14 cellular contexts compared by ENCODE assay signal in genomic region chr17:32103476-32104113, GRCh38. TPM values are rescaled to one million over a fixed set of nuclear protein-coding genes. Genes with fewer than 3 reads are reported as not detected.
DNase-seq lines count a peak whose midpoint lies in the region; ATAC-seq and TF ChIP-seq lines count a peak whose summit lies in the region.
"Had no signal": no experiment of that assay in that cellular context is flagged by ENCODE, and none has a peak within 500 bp of the region (broad histone marks: within the 10 kb centered on the region; RNA-seq: fewer than 3 reads in every experiment).

No MANE protein-coding gene starts in this region.

- H3K36me3 ChIP-seq in CD4-positive, CD25-positive, alpha-beta regulatory T cell (ENCODE audit: control insufficient read depth, insufficient read depth, low read length), result no peaks in the 10 kb centered on the region
- H3K36me3 ChIP-seq in A673 (ENCODE audit: insufficient read depth, low read length, poor library complexity, severe bottlenecking), result no peaks in the 10 kb centered on the region
- H3K36me3 ChIP-seq: thyroid gland had no signal

- no peaks in the 10 kb centered on the region for H3K9me3 Mint-ChIP-seq in CD4-positive, CD25-positive, alpha-beta regulatory T cell
- H3K9me3 Mint-ChIP-seq in activated CD8-positive, alpha-beta T cell treated with anti-CD3 and anti-CD28 coated beads, Interleukin-2, amount 10 ng/mL, durations not matched to agents 7 days and 5 days (ENCODE audit: insufficient read depth), result no peaks in the 10 kb centered on the region
- H3K9me3 Mint-ChIP-seq: activated T-helper 2 cell treated with anti-CD3 and anti-CD28 coated beads, Interferon-gamma antibody, Interleukin-2, Interleukin-4, amounts not matched to agents 10 μg/mL and 5 μg/mL and 100 μg/mL, durations not matched to agents 14 hours and 24 hours and 36 hours; nephron had no signal

- no peaks in the 10 kb centered on the region for H3K9me3 ChIP-seq in CD4-positive, CD25-positive, alpha-beta regulatory T cell (ENCODE audit: control insufficient read depth in 2 of 2, low read length in 2 of 2)
- no peaks in the 10 kb centered on the region for H3K9me3 ChIP-seq in A673 (ENCODE audit: low read depth, low read length, poor library complexity, severe bottlenecking)
- H3K9me3 ChIP-seq: thyroid gland had no signal

- H3K36me3 Mint-ChIP-seq in CD4-positive, CD25-positive, alpha-beta regulatory T cell, result no peaks in the 10 kb centered on the region
- no peaks in the 10 kb centered on the region for H3K36me3 Mint-ChIP-seq in activated CD8-positive, alpha-beta T cell treated with anti-CD3 and anti-CD28 coated beads, Interleukin-2, amount 10 ng/mL, durations not matched to agents 7 days and 5 days (ENCODE audit: low read depth)

- H3K27me3 Mint-ChIP-seq in CD4-positive, CD25-positive, alpha-beta regulatory T cell, result peaks cover 5% of the 10 kb centered on the region
- no peaks in the 10 kb centered on the region for H3K27me3 Mint-ChIP-seq in activated CD8-positive, alpha-beta T cell treated with anti-CD3 and anti-CD28 coated beads, Interleukin-2, amount 10 ng/mL, durations not matched to agents 7 days and 5 days (ENCODE audit: low read depth)

- no peak overlapping the region for H3K27ac ChIP-seq in CD4-positive, CD25-positive, alpha-beta regulatory T cell (ENCODE audit: insufficient read depth, low read length, poor library complexity, severe bottlenecking)
- H3K27ac ChIP-seq in A673 (ENCODE audit: low read depth, low read length, poor library complexity, severe bottlenecking), result no peak overlapping the region
- H3K27ac ChIP-seq: foreskin keratinocyte, thyroid gland had no signal

- no TSS peak for BruUV-seq in A673 (replicated peaks; lab: Mats Ljungman, UMichigan)

- no peak for ATAC-seq in CD4-positive, CD25-positive, alpha-beta regulatory T cell (ENCODE audit: low read depth in 2 of 2)
- no peak for ATAC-seq in activated CD8-positive, alpha-beta T cell treated with anti-CD3 and anti-CD28 coated beads, Interleukin-2, amount 10 ng/mL, durations not matched to agents 7 days and 5 days
- ATAC-seq in HG03196 (IDR thresholded peaks at IDR 0.05; ENCODE audit: unreplicated experiment), result no peak
- ATAC-seq in activated CD4-positive, CD25-positive, alpha-beta regulatory T cell treated with anti-CD3 and anti-CD28 coated beads, Interleukin-2, amount 50 U/mL, for 24 hours, result no peak
- ATAC-seq: foreskin keratinocyte had no signal

- no peaks in the 10 kb centered on the region for H3K27me3 ChIP-seq in CD4-positive, CD25-positive, alpha-beta regulatory T cell (ENCODE audit: control insufficient read depth, insufficient read depth, low read length)
- H3K27me3 ChIP-seq in A673 (replicated peaks; ENCODE audit: insufficient read depth, low read depth, low read length, poor library complexity), result no peaks in the 10 kb centered on the region
- H3K27me3 ChIP-seq: foreskin keratinocyte, thyroid gland had no signal

- DNase-seq in AG10803 (ENCODE audit: low read depth) (peak; percentile 88), foreskin melanocyte (peak; percentile 28), A673 (ENCODE audit: low spot score) (no peak), NCI-H69 (lab: John Stamatoyannopoulos, UW) (no peak)
- DNase-seq in CD4-positive, CD25-positive, alpha-beta regulatory T cell, result no peak
- DNase-seq in activated CD8-positive, alpha-beta T cell treated with anti-CD3 and anti-CD28 coated beads, Interleukin-2, amount 10 ng/mL, durations not matched to agents 7 days and 5 days, result peak; percentile 17
- DNase-seq: foreskin keratinocyte, kidney, NCI-H345, thyroid gland had no signal

- TF ChIP-seq CTCF in AG10803 (conservative IDR thresholded peaks at IDR 0.05; ENCODE audit: low read length) (no peak), A673 (conservative IDR thresholded peaks at IDR 0.05; ENCODE audit: low read depth, low read length) (no peak)

- POLR2A ChIA-PET in activated CD8-positive, alpha-beta T cell treated with anti-CD3 and anti-CD28 coated beads, Interleukin-2, amount 10 ng/mL, durations not matched to agents 7 days and 5 days (lab: Charles Lee), result interaction anchor here (0.8 kb wide), 1 partner anchor 97 kb away, joined by 3 read pairs; the partner anchor contains the start of gene LRRC37B
- POLR2A ChIA-PET in A673 (lab: Charles Lee; ENCODE audit: low non-redundant PET), result no interaction called here

- intact Hi-C loops in A673 (cut with micrococcal nuclease; ENCODE audit: unreplicated experiment), result no loop called here

- CTCF ChIA-PET in activated CD8-positive, alpha-beta T cell treated with anti-CD3 and anti-CD28 coated beads, Interleukin-2, amount 10 ng/mL, durations not matched to agents 7 days and 5 days (lab: Charles Lee), result interaction anchor here (0.7 to 2.3 kb wide), 4 partner anchors 16 to 38 kb away, joined by 3 to 12 read pairs (median 3); no protein-coding TSS in a partner anchor
- CTCF ChIA-PET in A673 (lab: Charles Lee), result no interaction called here

- peaks cover 13% of the 10 kb centered on the region for H3K4me1 ChIP-seq in CD4-positive, CD25-positive, alpha-beta regulatory T cell (ENCODE audit: control insufficient read depth, insufficient read depth, low read length, poor library complexity, severe bottlenecking)
- H3K4me1 ChIP-seq in A673 (ENCODE audit: insufficient read depth, low read length, poor library complexity, severe bottlenecking), result no peaks in the 10 kb centered on the region
- H3K4me1 ChIP-seq: foreskin keratinocyte, thyroid gland had no signal

- H3K4me1 Mint-ChIP-seq in CD4-positive, CD25-positive, alpha-beta regulatory T cell, result peaks cover 6 to 34% (median 14%) of the 10 kb centered on the region in 4 donors
- H3K4me1 Mint-ChIP-seq in activated CD8-positive, alpha-beta T cell treated with anti-CD3 and anti-CD28 coated beads, Interleukin-2, amount 10 ng/mL, durations not matched to agents 7 days and 5 days (ENCODE audit: low read depth), result peaks cover 48% of the 10 kb centered on the region
- H3K4me1 Mint-ChIP-seq: nephron had no signal

- H3K4me3 ChIP-seq in AG10803 (ENCODE audit: low read length), result no peak overlapping the region
- peak overlapping the region; percentile 42 for H3K4me3 ChIP-seq in CD4-positive, CD25-positive, alpha-beta regulatory T cell (ENCODE audit: low read depth, low read length)
- H3K4me3 ChIP-seq in A673 (ENCODE audit: low read depth, low read length, poor library complexity, severe bottlenecking), result no peak overlapping the region
- H3K4me3 ChIP-seq: thyroid gland had no signal

- peak overlapping the region; percentile 95 to 98 (median 96) for H3K27ac Mint-ChIP-seq in CD4-positive, CD25-positive, alpha-beta regulatory T cell
- peak overlapping the region; percentile 92 for H3K27ac Mint-ChIP-seq in activated CD8-positive, alpha-beta T cell treated with anti-CD3 and anti-CD28 coated beads, Interleukin-2, amount 10 ng/mL, durations not matched to agents 7 days and 5 days
- H3K27ac Mint-ChIP-seq: activated T-helper 2 cell treated with anti-CD3 and anti-CD28 coated beads, Interferon-gamma antibody, Interleukin-2, Interleukin-4, amounts not matched to agents 10 μg/mL and 5 μg/mL and 100 μg/mL, durations not matched to agents 14 hours and 24 hours and 36 hours; nephron had no signal

- peak overlapping the region; percentile 4 to 80 (median 40) for H3K4me3 Mint-ChIP-seq in CD4-positive, CD25-positive, alpha-beta regulatory T cell
- peak overlapping the region; percentile 31 for H3K4me3 Mint-ChIP-seq in activated CD8-positive, alpha-beta T cell treated with anti-CD3 and anti-CD28 coated beads, Interleukin-2, amount 10 ng/mL, durations not matched to agents 7 days and 5 days
- H3K4me3 Mint-ChIP-seq: nephron had no signal

RNA-seq across cellular contexts. Expression of gene RHOT1, which starts 38.7 kb away (rescaled TPM):
- 22.9 TPM for total RNA-seq in CD4-positive, CD25-positive, alpha-beta regulatory T cell
- 10 to 100 TPM; 22.2 to 28.7 (median 27.6) TPM for polyA plus RNA-seq in CD4-positive, CD25-positive, alpha-beta regulatory T cell
- total RNA-seq in activated CD8-positive, alpha-beta T cell treated with anti-CD3 and anti-CD28 coated beads, Interleukin-2, amount 10 ng/mL, durations not matched to agents 7 days and 5 days, result 10 to 100 TPM; 29.9 to 31.4 TPM
- 18.0 and 20.4 TPM in 2 replicates for total RNA-seq in A673 (2021)

Comparison
In these comparisons a context has a peak if more than half of its experiments do, and no peak if none do; other contexts are left out.
1. DNase-seq: peak in AG10803 (single experiment), activated CD8-positive, alpha-beta T cell treated with anti-CD3 and anti-CD28 coated beads, Interleukin-2, amount 10 ng/mL, durations not matched to agents 7 days and 5 days (single experiment) and foreskin melanocyte (single experiment); none in CD4-positive, CD25-positive, alpha-beta regulatory T cell (0 of 3), A673 (single experiment) and NCI-H69 (single experiment).